Comparison of ENCODE assay signal across 11 cellular contexts in the genomic region with DNA sequence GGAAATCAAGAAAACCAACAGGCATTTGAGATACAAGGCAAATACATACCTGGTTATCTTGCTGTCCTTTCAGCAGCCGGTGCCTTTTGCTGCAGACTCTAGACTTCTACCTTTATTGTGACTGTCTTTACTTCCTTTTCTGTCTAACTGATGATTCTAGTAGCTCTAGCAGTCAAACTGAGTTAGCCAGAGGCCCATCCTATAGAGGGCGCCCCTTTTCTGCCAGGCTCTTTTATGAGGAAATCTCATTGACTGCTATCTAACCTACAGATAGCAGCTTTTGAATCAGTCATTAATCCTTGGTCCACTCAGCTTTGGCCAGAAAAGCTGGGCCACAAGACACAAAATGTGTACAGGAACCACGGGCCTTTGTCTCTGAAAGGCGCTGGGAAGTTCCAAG.
DNase-seq lines count a peak whose midpoint lies in the region; ATAC-seq and TF ChIP-seq lines count a peak whose summit lies in the region.
"Had no signal": no experiment of that assay in that cellular context is flagged by ENCODE, and none has a peak within 500 bp of the region (broad histone marks: within the 10 kb centered on the region; RNA-seq: fewer than 3 reads in every experiment).

No MANE protein-coding gene starts in this region.

- DNase-seq in stimulated activated CD4-positive, alpha-beta T cell treated with anti-CD3 and anti-CD28 coated beads, Interleukin-15, amount 100 ng/mL, for 24 hours, result peak; percentile 9
- DNase-seq in stimulated activated CD4-positive, alpha-beta T cell treated with anti-CD3 and anti-CD28 coated beads, Interleukin-4, amount 100 ng/mL, for 1 hour, result no peak
- DNase-seq in NCI-H460 (ENCODE audit: extremely low read depth, low read depth) (peak; percentile 6), chondrocyte (ENCODE audit: low spot score) (no peak), NCI-H2081 treated with DMSO at 0.1 percent for 48 hours (lab: John Stamatoyannopoulos, UW) (no peak), NCI-H524 treated with DMSO at 0.1 percent for 48 hours (lab: John Stamatoyannopoulos, UW) (no peak)
- DNase-seq: glutamatergic neuron had no signal

- H3K9me3 Mint-ChIP-seq in chondrocyte (ENCODE audit: low read depth), result peaks cover 7% of the 10 kb centered on the region
- H3K9me3 Mint-ChIP-seq: activated naive CD4-positive, alpha-beta T cell treated with anti-CD3 and anti-CD28 coated beads, Interleukin-2, amount 50 U/mL, for 24 hours had no signal

- TF ChIP-seq CTCF in chondrocyte (IDR thresholded peaks at IDR 0.05), result peak; percentile 49

- H3K4me3 Mint-ChIP-seq in chondrocyte (ENCODE audit: unreplicated experiment), result no peak overlapping the region
- H3K4me3 Mint-ChIP-seq: activated naive CD4-positive, alpha-beta T cell treated with anti-CD3 and anti-CD28 coated beads, Interleukin-2, amount 50 U/mL, for 24 hours had no signal

- H3K36me3 Mint-ChIP-seq in chondrocyte (ENCODE audit: low read depth), result no peaks in the 10 kb centered on the region
- H3K36me3 Mint-ChIP-seq: activated naive CD4-positive, alpha-beta T cell treated with anti-CD3 and anti-CD28 coated beads, Interleukin-2, amount 50 U/mL, for 24 hours had no signal

- no peak for ATAC-seq in GM19351 (IDR thresholded peaks at IDR 0.05; ENCODE audit: unreplicated experiment)
- no peak for ATAC-seq in HG03095 (IDR thresholded peaks at IDR 0.05; ENCODE audit: unreplicated experiment)

- no peaks in the 10 kb centered on the region for H3K27me3 Mint-ChIP-seq in chondrocyte (ENCODE audit: low read depth)
- H3K27me3 Mint-ChIP-seq: progenitor cell of endocrine pancreas had no signal

- H3K27ac Mint-ChIP-seq in chondrocyte (ENCODE audit: unreplicated experiment), result no peak overlapping the region
- H3K27ac Mint-ChIP-seq: activated naive CD4-positive, alpha-beta T cell treated with anti-CD3 and anti-CD28 coated beads, Interleukin-2, amount 50 U/mL, for 24 hours; progenitor cell of endocrine pancreas had no signal

- H3K4me1 Mint-ChIP-seq in chondrocyte (ENCODE audit: low read depth), result peaks cover 9% of the 10 kb centered on the region
- H3K4me1 Mint-ChIP-seq: activated naive CD4-positive, alpha-beta T cell treated with anti-CD3 and anti-CD28 coated beads, Interleukin-2, amount 50 U/mL, for 24 hours had no signal

Comparison
In these comparisons a context has a peak if more than half of its experiments do, and no peak if none do; other contexts are left out.
1. DNase-seq: peak in stimulated activated CD4-positive, alpha-beta T cell treated with anti-CD3 and anti-CD28 coated beads, Interleukin-15, amount 100 ng/mL, for 24 hours (single experiment) and NCI-H460 (single experiment); none in stimulated activated CD4-positive, alpha-beta T cell treated with anti-CD3 and anti-CD28 coated beads, Interleukin-4, amount 100 ng/mL, for 1 hour (single experiment), chondrocyte (single experiment), NCI-H2081 treated with DMSO at 0.1 percent for 48 hours (single experiment) and NCI-H524 treated with DMSO at 0.1 percent for 48 hours (single experiment).